Comparison of ENCODE assay signal across 22 cellular contexts in genomic region chr2:135796606-135797005, GRCh38. TPM values are rescaled to one million over a fixed set of nuclear protein-coding genes. Genes with fewer than 3 reads are reported as not detected.
DNase-seq lines count a peak whose midpoint lies in the region; ATAC-seq, FAIRE-seq and TF ChIP-seq lines count a peak whose summit lies in the region.
"Had no signal": no experiment of that assay in that cellular context is flagged by ENCODE, and none has a peak within 500 bp of the region (broad histone marks: within the 10 kb centered on the region; RNA-seq: fewer than 3 reads in every experiment).

No MANE protein-coding gene starts in this region.

- H3K4me3 ChIP-seq in Caco-2 (ENCODE audit: low read depth, low read length), result no peak overlapping the region
- no peak overlapping the region for H3K4me3 ChIP-seq in esophagus muscularis mucosa
- no peak overlapping the region for H3K4me3 ChIP-seq in small intestine (ENCODE audit: low read depth in 1 of 2, low read length in 2 of 2)
- H3K4me3 ChIP-seq: BLaER1 had no signal

- H3K27ac ChIP-seq in esophagus muscularis mucosa (replicated peaks in 1 of 4), result no peak overlapping the region
- H3K27ac ChIP-seq in small intestine (ENCODE audit: low read depth in 1 of 2, low read length in 1 of 2), result no peak overlapping the region
- H3K27ac ChIP-seq: 22Rv1, BLaER1, C4-2B had no signal

- TF ChIP-seq CTCF in Caco-2 (IDR thresholded peaks at IDR 0.05; ENCODE audit: insufficient read depth in 1 of 2, low read depth in 1 of 2, low read length in 1 of 2, severe bottlenecking in 1 of 2, unreplicated experiment in 1 of 2), result no peak
- no peak for TF ChIP-seq CTCF in esophagus muscularis mucosa (IDR thresholded peaks at IDR 0.05)

- H3K27ac Mint-ChIP-seq in Caco-2 (ENCODE audit: unreplicated experiment), result peak overlapping the region; percentile 3
- H3K27ac Mint-ChIP-seq: B cell; CD8-positive, alpha-beta T cell had no signal

- no peaks in the 10 kb centered on the region for H3K4me1 Mint-ChIP-seq in Caco-2 (ENCODE audit: low read depth, unreplicated experiment)

- no peak for TF ChIP-seq POLR2A in esophagus muscularis mucosa (IDR thresholded peaks at IDR 0.05; ENCODE audit: low read depth)

- POLR2A ChIA-PET in Caco-2 (lab: Charles Lee), result no interaction called here

- no peaks in the 10 kb centered on the region for H3K9me3 Mint-ChIP-seq in Caco-2 (ENCODE audit: unreplicated experiment)

- H3K36me3 ChIP-seq in Caco-2 (ENCODE audit: control insufficient read depth, insufficient read depth, low read length) (no peaks in the 10 kb centered on the region), esophagus muscularis mucosa (no peaks in the 10 kb centered on the region), small intestine (ENCODE audit: control insufficient read depth in 2 of 2, insufficient read depth in 2 of 2, low read length in 2 of 2) (peaks cover 0 to 12% of the 10 kb centered on the region in 2 donors)

- H3K9me3 ChIP-seq in Caco-2 (peaks cover 12% of the 10 kb centered on the region), esophagus muscularis mucosa (no peaks in the 10 kb centered on the region), small intestine (ENCODE audit: control insufficient read depth, low read depth) (no peaks in the 10 kb centered on the region)

- intact Hi-C loops in Caco-2 (cut with micrococcal nuclease; ENCODE audit: unreplicated experiment), result loop anchor here (1.0 to 10.0 kb wide), 2 partner anchors 588 to 807 kb away; no protein-coding TSS in a partner anchor
- intact Hi-C loops in esophagus muscularis mucosa (cut with DNase I), result no loop called here

- FAIRE-seq in small intestine (lab: Jason Lieb, UNC), result no peak
- FAIRE-seq: A204.1, D721Med, G401.6, GM12892, H54 had no signal

- H3K27me3 ChIP-seq in Caco-2 (replicated peaks; ENCODE audit: control insufficient read depth, insufficient read depth, low read length) (no peaks in the 10 kb centered on the region), esophagus muscularis mucosa (no peaks in the 10 kb centered on the region), small intestine (ENCODE audit: control insufficient read depth in 2 of 2, insufficient read depth in 2 of 2, low read length in 2 of 2) (no peaks in the 10 kb centered on the region)
- H3K27me3 ChIP-seq: BLaER1 had no signal

- CTCF ChIA-PET in Caco-2 (lab: Charles Lee), result interaction anchor here (0.6 to 0.9 kb wide), 2 partner anchors 36 to 773 kb away, joined by 3 read pairs; no protein-coding TSS in a partner anchor

- BruUV-seq in Caco-2 (replicated peaks; lab: Mats Ljungman, UMichigan), result no TSS peak

- H3K4me1 ChIP-seq in Caco-2 (no peaks in the 10 kb centered on the region), esophagus muscularis mucosa (peaks cover 2 to 11% (median 10%) of the 10 kb centered on the region in 4 donors), small intestine (ENCODE audit: control insufficient read depth in 2 of 2, insufficient read depth in 1 of 2, low read depth in 1 of 2, low read length in 1 of 2) (no peaks in the 10 kb centered on the region)

- DNase-seq in Caco-2 (no peak), esophagus muscularis mucosa (ENCODE audit: extremely low spot score) (peak; percentile 60), small intestine (peak; percentile 2), DMS 273 treated with DMSO at 0.1 percent for 48 hours (lab: John Stamatoyannopoulos, UW) (no peak)
- DNase-seq in activated CD4-positive, alpha-beta T cell treated with anti-CD3 and anti-CD28 coated beads for 1 hour, result no peak
- DNase-seq: CD4-positive, CD25-positive, alpha-beta regulatory T cell; CD8-positive, alpha-beta T cell; DMS153; DND-41; GOT3; HCEC 1CT had no signal

- no peak overlapping the region for H3K4me3 Mint-ChIP-seq in Caco-2 (ENCODE audit: unreplicated experiment)
- H3K4me3 Mint-ChIP-seq: B cell; CD4-positive, CD25-positive, alpha-beta regulatory T cell; CD8-positive, alpha-beta T cell had no signal

- WGBS in esophagus muscularis mucosa, result 94% methylated on average over 6 of the region's 8 CpGs
- WGBS in small intestine, 3 donors, result 95 to 97% (median 97%) methylated on average over 8 of the region's 8 CpGs

- H3K27me3 Mint-ChIP-seq in Caco-2 (ENCODE audit: insufficient read depth, unreplicated experiment), result no peaks in the 10 kb centered on the region
- H3K27me3 Mint-ChIP-seq: B cell; CD4-positive, CD25-positive, alpha-beta regulatory T cell had no signal

- H3K36me3 Mint-ChIP-seq in Caco-2 (ENCODE audit: insufficient read depth, unreplicated experiment), result no peaks in the 10 kb centered on the region
- H3K36me3 Mint-ChIP-seq: CD8-positive, alpha-beta T cell had no signal

- no peak for ATAC-seq in HG02973 (IDR thresholded peaks at IDR 0.05; ENCODE audit: unreplicated experiment)
- ATAC-seq: CD8-positive, alpha-beta T cell had no signal

- TF ChIP-seq EP300 in esophagus muscularis mucosa (IDR thresholded peaks at IDR 0.05), result no peak

RNA-seq across cellular contexts. Expression of gene LCT, which starts 40.4 kb away (rescaled TPM):
- total RNA-seq in Caco-2 (2022), result 0.82 and 1.5 TPM in 2 replicates
- not detected for total RNA-seq in esophagus muscularis mucosa
- 100 to 1,000 TPM in 1 of 3 donors, 10 to 100 TPM in 2; 37.0 to 332 (median 100.0) TPM for polyA plus RNA-seq in small intestine
- total RNA-seq: CD4-positive, CD25-positive, alpha-beta regulatory T cell had no signal
- polyA plus RNA-seq: AG04450; CD4-positive, CD25-positive, alpha-beta regulatory T cell had no signal

RNA-seq across cellular contexts. Expression of gene UBXN4, which starts 55.0 kb away (rescaled TPM):
- 98.1 and 99.3 TPM in 2 replicates for total RNA-seq in Caco-2 (2022)
- total RNA-seq in esophagus muscularis mucosa, result 10 to 100 TPM; 45.5 to 54.4 (median 51.1) TPM
- polyA plus RNA-seq in small intestine, result 10 to 100 TPM; 40.0 to 55.0 (median 54.3) TPM

Comparison
In these comparisons a context has a peak if more than half of its experiments do, and no peak if none do; other contexts are left out.
1. DNase-seq: peak in esophagus muscularis mucosa (single experiment) and small intestine (single experiment); none in Caco-2 (0 of 2), activated CD4-positive, alpha-beta T cell treated with anti-CD3 and anti-CD28 coated beads for 1 hour (single experiment) and DMS 273 treated with DMSO at 0.1 percent for 48 hours (single experiment).